In the genomic region with DNA sequence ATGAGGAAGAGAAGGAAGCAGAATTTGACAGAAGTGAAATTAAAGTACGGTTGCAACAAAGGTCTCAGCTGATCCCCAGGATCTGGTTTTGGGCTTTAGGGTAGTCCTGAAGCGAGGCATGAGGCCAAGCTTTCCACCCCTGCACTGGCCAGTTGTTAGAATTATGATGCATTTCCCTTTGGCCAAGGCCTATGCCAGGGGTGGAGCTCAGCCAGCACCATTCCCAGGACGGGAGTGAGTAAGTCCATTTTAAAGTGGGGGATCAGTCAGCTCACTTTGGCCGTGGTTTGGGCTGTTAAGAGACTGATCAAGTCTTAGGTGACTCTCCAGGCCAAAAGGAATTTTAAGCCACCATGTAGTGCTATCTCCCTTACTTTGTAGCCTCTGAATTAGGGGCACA, we compare ENCODE assay signal across 22 cellular contexts.
DNase-seq lines count a peak whose midpoint lies in the region; ATAC-seq and TF ChIP-seq lines count a peak whose summit lies in the region.
"Had no signal": no experiment of that assay in that cellular context is flagged by ENCODE, and none has a peak within 500 bp of the region (broad histone marks: within the 10 kb centered on the region; RNA-seq: fewer than 3 reads in every experiment).

No MANE protein-coding gene starts in this region.

- no peaks in the 10 kb centered on the region for H3K4me1 ChIP-seq in psoas muscle
- H3K4me1 ChIP-seq: BE2C, Peyer's patch had no signal

- DNase-seq in EH (ENCODE audit: low read depth) (peak; percentile 10), MV-4-11 (lab: John Stamatoyannopoulos, UW) (peak; percentile 6), fibroblast of gingiva (ENCODE audit: low read depth) (peak; percentile 58), psoas muscle (peak; percentile 44 to 58), NCI-H1930 (lab: John Stamatoyannopoulos, UW) (no peak), GM13976 (ENCODE audit: low spot score) (no peak)
- DNase-seq: activated CD4-positive, alpha-beta T cell treated with anti-CD3 and anti-CD28 coated beads for 4 hours; activated CD8-positive, alpha-beta memory T cell treated with anti-CD3 and anti-CD28 coated beads, Interleukin-2, amount 10 ng/mL, durations not matched to agents 7 days and 5 days; BE2C; COR-L47; H9; left colon; MM.1S; mucosa of descending colon; NCI-H2029; NCI-H446 treated with DMSO at 0.1 percent for 48 hours; Peyer's patch had no signal

- TF ChIP-seq CTCF in psoas muscle (IDR thresholded peaks at IDR 0.05) (no peak), GM13976 (IDR thresholded peaks at IDR 0.05; ENCODE audit: borderline replicate concordance, control extremely low read depth, extremely low read depth, insufficient read depth, missing control alignments) (no peak)

- H3K9me3 ChIP-seq in psoas muscle = no peaks in the 10 kb centered on the region
- H3K9me3 ChIP-seq: BE2C, mucosa of descending colon, Peyer's patch had no signal

- no peak overlapping the region for H3K4me3 ChIP-seq in psoas muscle
- H3K4me3 ChIP-seq: cardiac muscle cell, mucosa of descending colon, Peyer's patch, SK-N-MC had no signal

- H3K27me3 ChIP-seq in psoas muscle (ENCODE audit: insufficient read depth in 3 of 3, low read length in 2 of 3) = no peaks in the 10 kb centered on the region
- H3K27me3 ChIP-seq: BE2C, cardiac muscle cell, Peyer's patch had no signal

- in situ Hi-C loops in GM13976 (cut with MboI; ENCODE audit: low sequenced_read_pairs, unreplicated experiment) = no loop called here

- ATAC-seq in psoas muscle (no peak), HG03045 (IDR thresholded peaks at IDR 0.05; ENCODE audit: unreplicated experiment) (no peak), SK-N-SH treated with all-trans-retinoic acid at 6 μM for 48 hours (no peak)
- ATAC-seq: activated CD8-positive, alpha-beta memory T cell treated with anti-CD3 and anti-CD28 coated beads, Interleukin-2, amount 10 ng/mL, durations not matched to agents 7 days and 5 days; activated T-helper 17 cell treated with anti-CD3 and anti-CD28 coated beads, Interleukin-2, amount 50 U/mL, for 72 hours; left colon; mucosa of descending colon had no signal

- no peak overlapping the region for H3K27ac ChIP-seq in psoas muscle
- H3K27ac ChIP-seq: cardiac muscle cell, Peyer's patch, SK-N-MC had no signal

- 23 to 24% (median 24%) methylated on average over 4 of the region's 4 CpGs for WGBS in psoas muscle, 3 donors

- no peaks in the 10 kb centered on the region for H3K36me3 ChIP-seq in psoas muscle (ENCODE audit: insufficient read depth in 1 of 2, low read depth in 1 of 2)
- H3K36me3 ChIP-seq: BE2C, cardiac muscle cell, Peyer's patch had no signal

- intact Hi-C loops in psoas muscle (cut with DNase I) = no loop called here

TF ChIP-seq in SK-N-SH treated with all-trans-retinoic acid at 6 μM for 48 hours, 23 proteins besides CTCF, POLR2A, EP300 and RAD21:
- TF ChIP-seq SNAI2 (CRISPR knock-in tag; IDR thresholded peaks at IDR 0.05) (no peak), ISL1 (CRISPR knock-in tag; IDR thresholded peaks at IDR 0.05) (no peak), RARB (CRISPR knock-in tag; IDR thresholded peaks at IDR 0.05) (no peak), ZNF565 (CRISPR knock-in tag; conservative IDR thresholded peaks at IDR 0.05; ENCODE audit: low read depth) (no peak), ZC3H10 (CRISPR knock-in tag; IDR thresholded peaks at IDR 0.05) (no peak), GLIS3 (CRISPR knock-in tag; IDR thresholded peaks at IDR 0.05) (no peak), BACH2 (CRISPR knock-in tag; IDR thresholded peaks at IDR 0.05; ENCODE audit: borderline replicate concordance) (no peak), TOX (CRISPR knock-in tag; IDR thresholded peaks at IDR 0.05; ENCODE audit: borderline replicate concordance) (no peak), ARNTL (CRISPR knock-in tag; IDR thresholded peaks at IDR 0.05; ENCODE audit: borderline replicate concordance, low read depth) (no peak), PPARA (CRISPR knock-in tag; IDR thresholded peaks at IDR 0.05; ENCODE audit: borderline replicate concordance) (no peak), CSDC2 (CRISPR knock-in tag; IDR thresholded peaks at IDR 0.05) (no peak), ZFP30 (CRISPR knock-in tag; IDR thresholded peaks at IDR 0.05) (no peak), ZNF70 (CRISPR knock-in tag; IDR thresholded peaks at IDR 0.05) (no peak), ZNF8 (CRISPR knock-in tag; IDR thresholded peaks at IDR 0.05) (no peak), ZFP3 (CRISPR knock-in tag; IDR thresholded peaks at IDR 0.05) (no peak), OSR1 (CRISPR knock-in tag; IDR thresholded peaks at IDR 0.05) (no peak)
- TF ChIP-seq, protein P1, sequence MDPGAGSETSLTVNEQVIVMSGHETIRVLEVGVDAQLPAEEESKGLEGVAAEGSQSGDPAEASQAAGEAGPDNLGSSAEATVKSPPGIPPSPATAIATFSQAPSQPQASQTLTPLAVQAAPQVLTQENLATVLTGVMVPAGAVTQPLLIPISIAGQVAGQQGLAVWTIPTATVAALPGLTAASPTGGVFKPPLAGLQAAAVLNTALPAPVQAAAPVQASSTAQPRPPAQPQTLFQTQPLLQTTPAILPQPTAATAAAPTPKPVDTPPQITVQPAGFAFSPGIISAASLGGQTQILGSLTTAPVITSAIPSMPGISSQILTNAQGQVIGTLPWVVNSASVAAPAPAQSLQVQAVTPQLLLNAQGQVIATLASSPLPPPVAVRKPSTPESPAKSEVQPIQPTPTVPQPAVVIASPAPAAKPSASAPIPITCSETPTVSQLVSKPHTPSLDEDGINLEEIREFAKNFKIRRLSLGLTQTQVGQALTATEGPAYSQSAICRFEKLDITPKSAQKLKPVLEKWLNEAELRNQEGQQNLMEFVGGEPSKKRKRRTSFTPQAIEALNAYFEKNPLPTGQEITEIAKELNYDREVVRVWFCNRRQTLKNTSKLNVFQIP (CRISPR knock-in tag; IDR thresholded peaks at IDR 0.05; ENCODE audit: borderline replicate concordance, low read depth) = no peak
- TF ChIP-seq, protein P2, sequence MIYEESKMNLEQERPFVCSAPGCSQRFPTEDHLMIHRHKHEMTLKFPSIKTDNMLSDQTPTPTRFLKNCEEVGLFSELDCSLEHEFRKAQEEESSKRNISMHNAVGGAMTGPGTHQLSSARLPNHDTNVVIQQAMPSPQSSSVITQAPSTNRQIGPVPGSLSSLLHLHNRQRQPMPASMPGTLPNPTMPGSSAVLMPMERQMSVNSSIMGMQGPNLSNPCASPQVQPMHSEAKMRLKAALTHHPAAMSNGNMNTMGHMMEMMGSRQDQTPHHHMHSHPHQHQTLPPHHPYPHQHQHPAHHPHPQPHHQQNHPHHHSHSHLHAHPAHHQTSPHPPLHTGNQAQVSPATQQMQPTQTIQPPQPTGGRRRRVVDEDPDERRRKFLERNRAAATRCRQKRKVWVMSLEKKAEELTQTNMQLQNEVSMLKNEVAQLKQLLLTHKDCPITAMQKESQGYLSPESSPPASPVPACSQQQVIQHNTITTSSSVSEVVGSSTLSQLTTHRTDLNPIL (CRISPR knock-in tag; IDR thresholded peaks at IDR 0.05; ENCODE audit: low read depth) = no peak
- TF ChIP-seq, protein P3, sequence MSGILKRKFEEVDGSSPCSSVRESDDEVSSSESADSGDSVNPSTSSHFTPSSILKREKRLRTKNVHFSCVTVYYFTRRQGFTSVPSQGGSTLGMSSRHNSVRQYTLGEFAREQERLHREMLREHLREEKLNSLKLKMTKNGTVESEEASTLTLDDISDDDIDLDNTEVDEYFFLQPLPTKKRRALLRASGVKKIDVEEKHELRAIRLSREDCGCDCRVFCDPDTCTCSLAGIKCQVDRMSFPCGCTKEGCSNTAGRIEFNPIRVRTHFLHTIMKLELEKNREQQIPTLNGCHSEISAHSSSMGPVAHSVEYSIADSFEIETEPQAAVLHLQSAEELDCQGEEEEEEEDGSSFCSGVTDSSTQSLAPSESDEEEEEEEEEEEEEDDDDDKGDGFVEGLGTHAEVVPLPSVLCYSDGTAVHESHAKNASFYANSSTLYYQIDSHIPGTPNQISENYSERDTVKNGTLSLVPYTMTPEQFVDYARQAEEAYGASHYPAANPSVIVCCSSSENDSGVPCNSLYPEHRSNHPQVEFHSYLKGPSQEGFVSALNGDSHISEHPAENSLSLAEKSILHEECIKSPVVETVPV (CRISPR knock-in tag; IDR thresholded peaks at IDR 0.05) = no peak
- TF ChIP-seq, protein P4, sequence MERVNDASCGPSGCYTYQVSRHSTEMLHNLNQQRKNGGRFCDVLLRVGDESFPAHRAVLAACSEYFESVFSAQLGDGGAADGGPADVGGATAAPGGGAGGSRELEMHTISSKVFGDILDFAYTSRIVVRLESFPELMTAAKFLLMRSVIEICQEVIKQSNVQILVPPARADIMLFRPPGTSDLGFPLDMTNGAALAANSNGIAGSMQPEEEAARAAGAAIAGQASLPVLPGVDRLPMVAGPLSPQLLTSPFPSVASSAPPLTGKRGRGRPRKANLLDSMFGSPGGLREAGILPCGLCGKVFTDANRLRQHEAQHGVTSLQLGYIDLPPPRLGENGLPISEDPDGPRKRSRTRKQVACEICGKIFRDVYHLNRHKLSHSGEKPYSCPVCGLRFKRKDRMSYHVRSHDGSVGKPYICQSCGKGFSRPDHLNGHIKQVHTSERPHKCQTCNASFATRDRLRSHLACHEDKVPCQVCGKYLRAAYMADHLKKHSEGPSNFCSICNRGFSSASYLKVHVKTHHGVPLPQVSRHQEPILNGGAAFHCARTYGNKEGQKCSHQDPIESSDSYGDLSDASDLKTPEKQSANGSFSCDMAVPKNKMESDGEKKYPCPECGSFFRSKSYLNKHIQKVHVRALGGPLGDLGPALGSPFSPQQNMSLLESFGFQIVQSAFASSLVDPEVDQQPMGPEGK (CRISPR knock-in tag; IDR thresholded peaks at IDR 0.05; ENCODE audit: borderline replicate concordance) = no peak
TF ChIP-seq in SK-N-SH treated with all-trans-retinoic acid at 6 μM for 48 hours: peak in this region for 0.

Comparison
In these comparisons a context has a peak if more than half of its experiments do, and no peak if none do; other contexts are left out.
1. DNase-seq: peak in EH (single experiment), MV-4-11 (single experiment), fibroblast of gingiva (single experiment) and psoas muscle (2 of 2); none in NCI-H1930 (0 of 2) and GM13976 (single experiment).